In genomic region chr2:42430188-42430587, GRCh38 we compare ENCODE assay signal across 10 cellular contexts.
"Had no signal": no experiment of that assay in that cellular context is flagged by ENCODE, and none has a peak within 500 bp of the region (broad histone marks: within the 10 kb centered on the region; RNA-seq: fewer than 3 reads in every experiment).

No MANE protein-coding gene starts in this region.

- H3K4me2 ChIP-seq: KMS-11 had no signal

- H3K9ac ChIP-seq: KMS-11 had no signal

- H3K27ac ChIP-seq: HL-60, KMS-11 had no signal

- H3K36me3 Mint-ChIP-seq: IgD-negative memory B cell had no signal

- H3K4me3 Mint-ChIP-seq: HFFc6, IgD-negative memory B cell had no signal

- ATAC-seq: HepG2 had no signal

- DNase-seq: GOT3, H7, HCEC 1CT, HFFc6, Karpas-422, KBM-7 had no signal

- H3K27ac Mint-ChIP-seq: HFFc6, IgD-negative memory B cell had no signal

- H3K9me3 Mint-ChIP-seq: HFFc6, IgD-negative memory B cell had no signal
